In the genomic region with DNA sequence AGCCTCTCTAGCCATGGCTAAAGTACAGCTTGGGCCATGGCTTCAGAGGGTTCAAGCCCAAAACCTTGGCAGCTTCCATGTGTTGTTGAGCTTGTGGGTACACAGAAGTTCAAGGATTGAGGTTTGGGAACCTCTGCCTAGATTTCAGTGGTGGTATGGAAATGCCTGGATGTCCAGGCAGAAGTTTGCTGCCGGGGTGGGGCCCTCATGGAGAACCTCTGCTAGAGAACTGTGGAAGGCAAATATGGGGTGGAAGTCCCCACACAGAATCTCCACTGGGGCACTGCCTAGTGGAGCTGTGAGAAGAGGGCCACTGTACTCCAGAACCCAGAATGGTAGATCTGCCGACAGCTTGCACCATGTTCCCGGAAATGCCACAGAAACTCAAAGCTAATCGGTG, we compare ENCODE assay signal across 9 cellular contexts. TPM values are rescaled to one million over a fixed set of nuclear protein-coding genes. Genes with fewer than 3 reads are reported as not detected.
"Had no signal": no experiment of that assay in that cellular context is flagged by ENCODE, and none has a peak within 500 bp of the region (broad histone marks: within the 10 kb centered on the region; RNA-seq: fewer than 3 reads in every experiment).

No MANE protein-coding gene starts in this region.

- DNase-seq: GM23248, GOT3, H7, IMR-90, KG1 had no signal

- H3K27ac ChIP-seq: GM23248 had no signal

- H3K36me3 ChIP-seq: HAP-1 had no signal

- H3K4me1 ChIP-seq: HAP-1 had no signal

- H3K4me3 ChIP-seq: GM23248, HAP-1, K562 had no signal

RNA-seq across cellular contexts. Expression of a gene that starts 59.5 kb away (rescaled TPM):
- total RNA-seq: GM23248, H4, HT-29, IMR-90, K562 had no signal
